In the genomic region with DNA sequence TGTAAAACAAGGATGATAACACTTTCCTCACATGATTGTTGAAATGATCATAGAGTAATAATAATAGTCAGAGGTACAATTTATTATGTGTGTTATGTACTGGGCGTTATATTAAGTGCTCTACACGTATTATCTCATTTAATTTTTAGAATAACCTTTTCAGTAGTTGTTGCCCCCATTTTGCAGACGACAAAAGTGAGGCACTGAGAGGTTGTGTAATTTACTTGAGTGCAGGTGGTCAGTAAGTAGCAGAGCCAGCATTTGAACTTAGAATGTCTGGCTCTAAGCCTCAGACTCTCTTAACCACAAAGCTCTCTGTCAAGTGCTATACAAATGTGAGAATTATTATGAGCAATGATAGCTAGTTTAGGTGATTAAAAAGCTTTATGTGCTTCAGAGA, we compare ENCODE assay signal across 3 cellular contexts.
A peak's percentile ranks its signal among the peaks of the same experiment; 100 is the strongest.
TF ChIP-seq lines count a peak whose summit lies in the region.

No MANE protein-coding gene starts in this region.

TF ChIP-seq in HEK293, 187 proteins besides CTCF, POLR2A, EP300 and RAD21:
- 0 out of 2 replicates have a peak, but pooled peaks have one; percentile 45 for TF ChIP-seq PRDM6 (tag by site-specific recombination; IDR thresholded peaks at IDR 0.05)
- TF ChIP-seq ZBTB1 (tag by site-specific recombination; IDR thresholded peaks at IDR 0.05), result no peak
- TF ChIP-seq ZNF664 (tag by site-specific recombination; IDR thresholded peaks at IDR 0.05), result peak; percentile 68; the same call in 1 of the 2 replicates
- TF ChIP-seq ZNF529 (tag by site-specific recombination; IDR thresholded peaks at IDR 0.05; ENCODE audit: insufficient replicate concordance), result no peak
- TF ChIP-seq ZNF777 (tag by site-specific recombination; IDR thresholded peaks at IDR 0.05; ENCODE audit: borderline replicate concordance), result no peak
- no peak for TF ChIP-seq SCRT1 (tag by site-specific recombination; IDR thresholded peaks at IDR 0.05; ENCODE audit: borderline replicate concordance)

TF ChIP-seq in WTC11, 78 proteins besides CTCF, POLR2A, EP300 and RAD21 (continued from another document):
- TF ChIP-seq, protein P1, sequence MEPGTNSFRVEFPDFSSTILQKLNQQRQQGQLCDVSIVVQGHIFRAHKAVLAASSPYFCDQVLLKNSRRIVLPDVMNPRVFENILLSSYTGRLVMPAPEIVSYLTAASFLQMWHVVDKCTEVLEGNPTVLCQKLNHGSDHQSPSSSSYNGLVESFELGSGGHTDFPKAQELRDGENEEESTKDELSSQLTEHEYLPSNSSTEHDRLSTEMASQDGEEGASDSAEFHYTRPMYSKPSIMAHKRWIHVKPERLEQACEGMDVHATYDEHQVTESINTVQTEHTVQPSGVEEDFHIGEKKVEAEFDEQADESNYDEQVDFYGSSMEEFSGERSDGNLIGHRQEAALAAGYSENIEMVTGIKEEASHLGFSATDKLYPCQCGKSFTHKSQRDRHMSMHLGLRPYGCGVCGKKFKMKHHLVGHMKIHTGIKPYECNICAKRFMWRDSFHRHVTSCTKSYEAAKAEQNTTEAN (CRISPR knock-in tag; IDR thresholded peaks at IDR 0.05), result no peak
- no peak for TF ChIP-seq ATF1 (CRISPR knock-in tag; IDR thresholded peaks at IDR 0.05)

TF ChIP-seq in H1, 55 proteins besides CTCF, POLR2A, EP300 and RAD21 (continued from another document):
- TF ChIP-seq KDM1A (IDR thresholded peaks at IDR 0.05; ENCODE audit: borderline replicate concordance, low read length) (peak; percentile 85; the same call in 1 of the 2 replicates), BCL11A (IDR thresholded peaks at IDR 0.05; ENCODE audit: low read depth in 2 of 2, low read length in 2 of 2) (no peak), HDAC2 (IDR thresholded peaks at IDR 0.05; ENCODE audit: borderline replicate concordance in 1 of 2, low read depth in 2 of 2, low read length in 2 of 2) (peak in 1 of 2 experiments; percentile 76; a peak in 1 of 4 replicates)
